Comparison of ENCODE assay signal across 8 cellular contexts in the genomic region with DNA sequence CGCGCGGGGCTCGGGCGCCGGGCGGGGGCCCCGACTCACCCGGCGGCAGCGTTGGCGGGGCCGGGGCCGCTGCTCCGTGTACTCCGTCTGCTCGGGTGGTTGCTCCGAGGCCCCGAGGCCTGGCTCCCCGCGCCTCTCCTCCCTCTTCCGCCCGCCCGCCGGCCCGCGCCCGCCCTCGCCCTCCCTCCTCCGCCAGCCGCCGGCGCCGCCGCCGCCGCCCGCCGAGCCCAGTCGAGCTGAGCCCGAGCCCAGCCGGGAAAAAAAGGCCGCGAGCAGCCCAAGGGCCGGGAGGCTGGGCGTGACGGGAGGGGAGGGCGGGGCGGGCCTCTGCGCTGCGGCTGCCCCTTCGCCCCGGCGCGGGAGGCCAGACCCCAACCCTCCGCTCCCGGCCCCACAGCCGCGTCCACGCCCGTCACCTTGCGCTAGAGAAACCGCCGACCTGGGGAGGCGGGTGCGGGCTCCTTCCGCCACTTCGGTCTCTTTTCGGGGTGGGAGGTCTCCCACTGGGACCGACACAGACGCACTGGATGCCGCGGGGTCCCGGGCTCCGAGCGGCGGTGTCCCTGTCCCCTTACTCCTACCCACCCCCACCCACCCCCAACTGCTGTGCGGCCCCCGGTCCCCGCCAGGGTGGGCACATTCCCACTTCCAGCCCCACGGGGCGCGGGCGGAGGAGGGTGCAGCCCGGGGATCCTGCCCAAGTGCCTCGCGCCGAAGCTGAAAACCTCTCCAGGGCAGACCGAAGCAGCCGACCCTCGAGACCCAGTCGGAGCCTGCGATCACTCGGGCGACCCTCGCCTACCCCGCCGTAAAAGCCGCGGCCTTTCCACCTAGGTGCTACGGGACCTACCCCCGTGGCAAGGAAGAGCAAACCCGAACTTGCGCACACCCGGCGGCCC. TPM values are rescaled to one million over a fixed set of nuclear protein-coding genes. Genes with fewer than 3 reads are reported as not detected.
DNase-seq lines count a peak whose midpoint lies in the region; ATAC-seq and TF ChIP-seq lines count a peak whose summit lies in the region.

CERS2 (minus strand) TSS at position 256 of the 899 bp plus-strand sequence. CDS start 5,745 bp downstream, outside the sequence.

- peaks cover 4% of the 10 kb centered on the region for H3K27me3 ChIP-seq in ectodermal cell (ENCODE audit: control insufficient read depth, insufficient read depth, low read length, poor library complexity, severe bottlenecking)
- H3K27me3 ChIP-seq in lung (ENCODE audit: control insufficient read depth, insufficient read depth) = no peaks in the 10 kb centered on the region

- peak; percentile 60 for TF ChIP-seq POLR2A in GM18505 (IDR thresholded peaks at IDR 0.05; ENCODE audit: borderline replicate concordance, extremely low read depth, insufficient read depth, insufficient read length)

- no peaks in the 10 kb centered on the region for H3K9me3 ChIP-seq in ectodermal cell (ENCODE audit: control insufficient read depth, low read length)
- H3K9me3 ChIP-seq in lung (ENCODE audit: control insufficient read depth in 2 of 2, insufficient read depth in 1 of 2, low read length in 1 of 2) = no peaks in the 10 kb centered on the region

- DNase-seq in NCI-H526 (lab: John Stamatoyannopoulos, UW) = peak; percentile 46 to 97
- DNase-seq in activated CD8-positive, alpha-beta T cell treated with anti-CD3 and anti-CD28 coated beads, Interleukin-2, amount 10 ng/mL, durations not matched to agents 7 days and 5 days = peak; percentile 78
- DNase-seq in lung (ENCODE audit: low spot score) = peak; percentile 79
- peak; percentile 55 to 62 (median 60) for DNase-seq in stimulated activated CD4-positive, alpha-beta T cell treated with anti-CD3 and anti-CD28 coated beads, TNF-alpha, amount 100 ng/mL, for 4 hours (ENCODE audit: low read depth in 3 of 3)

- H3K4me3 ChIP-seq in ectodermal cell (ENCODE audit: insufficient read depth, low read depth, low read length) = peak within 1 kb of the TSS; percentile 88
- peak within 1 kb of the TSS; percentile 84 for H3K4me3 ChIP-seq in lung

- peak within 1 kb of the TSS; percentile 88 for H3K27ac Mint-ChIP-seq in activated CD8-positive, alpha-beta T cell treated with anti-CD3 and anti-CD28 coated beads, Interleukin-2, amount 10 ng/mL, durations not matched to agents 7 days and 5 days

- TF ChIP-seq CTCF in 22Rv1 (IDR thresholded peaks at IDR 0.05) = 0 out of 2 replicates have a peak, but pooled peaks have one; percentile 6
- no peak for TF ChIP-seq CTCF in lung (IDR thresholded peaks at IDR 0.05; ENCODE audit: control extremely low read depth, extremely low read depth)

- H3K4me3 Mint-ChIP-seq in activated CD8-positive, alpha-beta T cell treated with anti-CD3 and anti-CD28 coated beads, Interleukin-2, amount 10 ng/mL, durations not matched to agents 7 days and 5 days = peak within 1 kb of the TSS; percentile 87

- CTCF ChIA-PET in activated CD8-positive, alpha-beta T cell treated with anti-CD3 and anti-CD28 coated beads, Interleukin-2, amount 10 ng/mL, durations not matched to agents 7 days and 5 days (lab: Charles Lee) = interaction anchor here (1.4 to 3.3 kb wide), 2 partner anchors 12 to 53 kb away, joined by 5 to 10 read pairs; no protein-coding TSS in a partner anchor

- H3K4me1 Mint-ChIP-seq in activated CD8-positive, alpha-beta T cell treated with anti-CD3 and anti-CD28 coated beads, Interleukin-2, amount 10 ng/mL, durations not matched to agents 7 days and 5 days (ENCODE audit: low read depth) = peaks cover 75% of the 10 kb centered on the region

- H3K27ac ChIP-seq in 22Rv1 (peak within 1 kb of the TSS; percentile 86), ectodermal cell (ENCODE audit: insufficient read depth, low read depth, low read length, poor library complexity, severe bottlenecking) (no peak within 1 kb of the TSS), lung (ENCODE audit: low read depth in 1 of 2, low read length in 1 of 2) (peak within 1 kb of the TSS; percentile 94 to 98)

- ATAC-seq in GM18505 (IDR thresholded peaks at IDR 0.05; ENCODE audit: unreplicated experiment) (peak; percentile 50), HG03095 (IDR thresholded peaks at IDR 0.05; ENCODE audit: unreplicated experiment) (peak; percentile 50), lung (ENCODE audit: insufficient read depth, low FRiP score) (peak; percentile 57)
- ATAC-seq in activated CD8-positive, alpha-beta T cell treated with anti-CD3 and anti-CD28 coated beads, Interleukin-2, amount 10 ng/mL, durations not matched to agents 7 days and 5 days = peak; percentile 65

- H3K36me3 ChIP-seq in ectodermal cell (ENCODE audit: control insufficient read depth, insufficient read depth, low read length) (no peaks in the 10 kb centered on the region), lung (ENCODE audit: control insufficient read depth in 2 of 2, insufficient read depth in 2 of 2, low read length in 2 of 2) (no peaks in the 10 kb centered on the region)

- H3K4me1 ChIP-seq in ectodermal cell (ENCODE audit: control insufficient read depth, insufficient read depth, low read length) (peaks cover 38% of the 10 kb centered on the region), lung (ENCODE audit: control insufficient read depth in 2 of 2, insufficient read depth in 2 of 2, low read length in 2 of 2) (peaks cover 26 to 30% of the 10 kb centered on the region in 2 donors)

- no peaks in the 10 kb centered on the region for H3K9me3 Mint-ChIP-seq in activated CD8-positive, alpha-beta T cell treated with anti-CD3 and anti-CD28 coated beads, Interleukin-2, amount 10 ng/mL, durations not matched to agents 7 days and 5 days (ENCODE audit: insufficient read depth)

- H3K36me3 Mint-ChIP-seq in activated CD8-positive, alpha-beta T cell treated with anti-CD3 and anti-CD28 coated beads, Interleukin-2, amount 10 ng/mL, durations not matched to agents 7 days and 5 days (ENCODE audit: low read depth) = peaks cover 21% of the 10 kb centered on the region

- WGBS in ectodermal cell, 2 experiments = 3 to 4% methylated on average over 106 of the region's 106 CpGs
- WGBS in lung, 2 donors = 6% methylated on average over 69 to 105 of the region's 106 CpGs

- POLR2A ChIA-PET in activated CD8-positive, alpha-beta T cell treated with anti-CD3 and anti-CD28 coated beads, Interleukin-2, amount 10 ng/mL, durations not matched to agents 7 days and 5 days (lab: Charles Lee) = interaction anchor here (1.0 to 1.4 kb wide), 3 partner anchors 9 to 31 kb away, joined by 3 to 9 read pairs (median 5); no protein-coding TSS in a partner anchor

- H3K27me3 Mint-ChIP-seq in activated CD8-positive, alpha-beta T cell treated with anti-CD3 and anti-CD28 coated beads, Interleukin-2, amount 10 ng/mL, durations not matched to agents 7 days and 5 days (ENCODE audit: low read depth) = no peaks in the 10 kb centered on the region

RNA-seq across cellular contexts. Expression of gene CERS2, which starts in this region (rescaled TPM):
- 100 to 1,000 TPM; 149 to 150 TPM for total RNA-seq in activated CD8-positive, alpha-beta T cell treated with anti-CD3 and anti-CD28 coated beads, Interleukin-2, amount 10 ng/mL, durations not matched to agents 7 days and 5 days
- polyA plus RNA-seq in ectodermal cell (2013, experiment 1 of 4) = 186 TPM
- 204 TPM for polyA plus RNA-seq in ectodermal cell (2013, experiment 2 of 4)
- 125 TPM for polyA plus RNA-seq in ectodermal cell (2013, experiment 3 of 4)
- 137 TPM for polyA plus RNA-seq in ectodermal cell (2013, experiment 4 of 4)
- 100 to 1,000 TPM; 194 to 237 TPM for total RNA-seq in lung
- polyA plus RNA-seq in lung = 100 to 1,000 TPM; 155 to 308 TPM
